In genomic region chr20:46040902-46041535, GRCh38 we compare ENCODE assay signal across 9 cellular contexts. TPM values are rescaled to one million over a fixed set of nuclear protein-coding genes. Genes with fewer than 3 reads are reported as not detected.
DNase-seq lines count a peak whose midpoint lies in the region; ATAC-seq and TF ChIP-seq lines count a peak whose summit lies in the region.
"Had no signal": no experiment of that assay in that cellular context is flagged by ENCODE, and none has a peak within 500 bp of the region (broad histone marks: within the 10 kb centered on the region; RNA-seq: fewer than 3 reads in every experiment).

No MANE protein-coding gene starts in this region.

- no peaks in the 10 kb centered on the region for H3K36me3 ChIP-seq in cardiac muscle cell

- H3K27ac ChIP-seq in cardiac muscle cell = no peak overlapping the region
- H3K27ac ChIP-seq: BLaER1 treated with 17β-estradiol and CSF1 and Interleukin-3, amounts not matched to agents 10 nM and 100 nM had no signal

- no peaks in the 10 kb centered on the region for H3K4me1 Mint-ChIP-seq in stimulated activated naive CD8-positive, alpha-beta T cell treated with anti-CD3 and anti-CD28 coated beads, Interleukin-15, amount 100 ng/mL, for 72 hours

- peaks cover 50% of the 10 kb centered on the region for H3K27me3 ChIP-seq in cardiac muscle cell
- H3K27me3 ChIP-seq: BLaER1 treated with 17β-estradiol and CSF1 and Interleukin-3, amounts not matched to agents 10 nM and 100 nM had no signal

- intact Hi-C loops in Right ventricle myocardium inferior (cut with DNase I) = no loop called here

- H3K4me1 ChIP-seq in cardiac muscle cell (ENCODE audit: low read depth) = no peaks in the 10 kb centered on the region
- H3K4me1 ChIP-seq: BLaER1 treated with 17β-estradiol and CSF1 and Interleukin-3, amounts not matched to agents 10 nM and 100 nM had no signal

- DNase-seq in cardiac muscle cell (ENCODE audit: low read depth in 1 of 2, low spot score in 1 of 2) (peak; percentile 61 to 88), Right ventricle myocardium inferior (ENCODE audit: missing footprints) (no peak), fibroblast of the aortic adventitia (ENCODE audit: low read depth) (peak; percentile 41)
- DNase-seq in activated CD4-positive, alpha-beta T cell treated with anti-CD3 and anti-CD28 coated beads for 4 hours = peak; percentile 17 to 33
- DNase-seq in stimulated activated naive CD8-positive, alpha-beta T cell treated with anti-CD3 and anti-CD28 coated beads, Interleukin-15, amount 100 ng/mL, for 72 hours = peak; percentile 36 to 37

- peaks cover 56% of the 10 kb centered on the region for H3K27me3 Mint-ChIP-seq in stimulated activated naive CD8-positive, alpha-beta T cell treated with anti-CD3 and anti-CD28 coated beads, Interleukin-15, amount 100 ng/mL, for 72 hours

- H3K4me3 Mint-ChIP-seq in stimulated activated naive CD8-positive, alpha-beta T cell treated with anti-CD3 and anti-CD28 coated beads, Interleukin-15, amount 100 ng/mL, for 72 hours = no peak overlapping the region

- TF ChIP-seq CTCF in cardiac muscle cell (IDR thresholded peaks at IDR 0.05; ENCODE audit: low read depth, low read length) (no peak), fibroblast of the aortic adventitia (IDR thresholded peaks at IDR 0.05; ENCODE audit: insufficient read depth, low read length) (no peak)

- no peaks in the 10 kb centered on the region for H3K9me3 ChIP-seq in cardiac muscle cell (ENCODE audit: low read depth)
- H3K9me3 ChIP-seq: BLaER1 treated with 17β-estradiol and CSF1 and Interleukin-3, amounts not matched to agents 10 nM and 100 nM had no signal

- ATAC-seq in Right ventricle myocardium inferior = no peak
- ATAC-seq in stimulated activated naive CD8-positive, alpha-beta T cell treated with anti-CD3 and anti-CD28 coated beads, Interleukin-15, amount 100 ng/mL, for 72 hours = no peak
- ATAC-seq in HG03565 (IDR thresholded peaks at IDR 0.05; ENCODE audit: unreplicated experiment) = no peak
- no peak for ATAC-seq in GM21367 (IDR thresholded peaks at IDR 0.05; ENCODE audit: unreplicated experiment)
- ATAC-seq in HG03457 (IDR thresholded peaks at IDR 0.05; ENCODE audit: unreplicated experiment) = no peak

- H3K4me3 ChIP-seq in cardiac muscle cell = no peak overlapping the region
- H3K4me3 ChIP-seq in fibroblast of the aortic adventitia (ENCODE audit: low read depth, low read length) = no peak overlapping the region
- H3K4me3 ChIP-seq: BLaER1 treated with 17β-estradiol and CSF1 and Interleukin-3, amounts not matched to agents 10 nM and 100 nM had no signal

- H3K27ac Mint-ChIP-seq in stimulated activated naive CD8-positive, alpha-beta T cell treated with anti-CD3 and anti-CD28 coated beads, Interleukin-15, amount 100 ng/mL, for 72 hours = no peak overlapping the region

- peaks cover 0 to 6% of the 10 kb centered on the region in 2 donors for H3K9me3 Mint-ChIP-seq in stimulated activated naive CD8-positive, alpha-beta T cell treated with anti-CD3 and anti-CD28 coated beads, Interleukin-15, amount 100 ng/mL, for 72 hours

RNA-seq across cellular contexts. Expression of gene SLC12A5, which starts 12.0 kb away (rescaled TPM):
- total RNA-seq in cardiac muscle cell (7.6 and 8.3 TPM in 2 replicates), Right ventricle myocardium inferior (not detected), fibroblast of the aortic adventitia (ENCODE audit: low replicate concordance) (not detected in 2 replicates)
- 17.1 and 27.9 TPM in 2 replicates for polyA plus RNA-seq in cardiac muscle cell

RNA-seq across cellular contexts. Expression of gene MMP9, which starts 32.3 kb away (rescaled TPM):
- total RNA-seq in cardiac muscle cell (0.21 TPM in 1 of 2 replicates, not detected in the other), Right ventricle myocardium inferior (1.1 TPM), fibroblast of the aortic adventitia (ENCODE audit: low replicate concordance) (not detected in 2 replicates)
- 0.15 and 0.20 TPM in 2 replicates for polyA plus RNA-seq in cardiac muscle cell

RNA-seq across cellular contexts. Expression of gene NCOA5, which starts 48.7 kb away (rescaled TPM):
- total RNA-seq in cardiac muscle cell = 14.3 and 23.4 TPM in 2 replicates
- polyA plus RNA-seq in cardiac muscle cell = 17.5 and 20.4 TPM in 2 replicates
- 19.4 TPM for total RNA-seq in Right ventricle myocardium inferior
- total RNA-seq in fibroblast of the aortic adventitia (ENCODE audit: low replicate concordance) = 11.9 and 24.0 TPM in 2 replicates
